Comparison of ENCODE assay signal across 8 cellular contexts in the genomic region with DNA sequence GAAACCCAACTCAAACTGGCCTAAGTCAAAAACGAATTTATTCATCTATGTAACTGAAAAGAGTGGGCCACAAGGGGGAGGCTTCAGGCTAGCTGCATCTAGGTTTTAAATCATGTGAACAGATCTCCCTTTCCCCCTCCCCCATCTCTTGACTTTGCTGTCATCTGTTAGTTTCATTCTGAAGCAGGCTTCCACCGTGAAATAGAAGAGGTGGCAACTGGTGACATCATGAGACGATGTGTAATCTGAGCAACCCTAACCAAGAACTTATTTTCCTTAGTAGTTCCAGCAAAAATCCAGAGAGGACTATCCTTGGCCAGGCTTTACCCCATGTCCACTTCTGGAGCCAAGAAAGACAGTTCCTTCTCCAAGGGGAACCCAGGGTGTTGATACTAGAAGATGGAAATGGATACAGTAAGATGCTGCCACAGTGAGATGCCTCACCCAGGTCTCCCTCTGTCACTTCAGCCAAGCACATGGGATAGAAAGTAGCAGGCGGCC. TPM values are rescaled to one million over a fixed set of nuclear protein-coding genes. Genes with fewer than 3 reads are reported as not detected.
A peak's percentile ranks its signal among the peaks of the same experiment; 100 is the strongest.
DNase-seq lines count a peak whose midpoint lies in the region; ATAC-seq lines count a peak whose summit lies in the region.

No MANE protein-coding gene starts in this region.

- H3K4me3 Mint-ChIP-seq in activated CD4-positive, alpha-beta memory T cell treated with anti-CD3 and anti-CD28 coated beads for 36 hours = no peak overlapping the region
- H3K4me3 Mint-ChIP-seq in memory B cell = no peak overlapping the region

- H3K27me3 Mint-ChIP-seq in activated CD4-positive, alpha-beta memory T cell treated with anti-CD3 and anti-CD28 coated beads for 36 hours = no peaks in the 10 kb centered on the region
- H3K27me3 Mint-ChIP-seq in memory B cell = no peaks in the 10 kb centered on the region

- DNase-seq in EL (peak; percentile 15), memory B cell (ENCODE audit: low spot score in 2 of 2) (peak in 1 of 2 donors; percentile 53), ACHN (no peak), LoVo (ENCODE audit: low spot score) (no peak), NCI-H2081 treated with DMSO at 0.1 percent for 48 hours (lab: John Stamatoyannopoulos, UW) (no peak)
- peak; percentile 75 for DNase-seq in activated CD4-positive, alpha-beta memory T cell treated with anti-CD3 and anti-CD28 coated beads for 36 hours

- no peaks in the 10 kb centered on the region for H3K9me3 Mint-ChIP-seq in activated CD4-positive, alpha-beta memory T cell treated with anti-CD3 and anti-CD28 coated beads for 36 hours
- no peaks in the 10 kb centered on the region for H3K9me3 Mint-ChIP-seq in memory B cell

- ATAC-seq in GM21515 (IDR thresholded peaks at IDR 0.05; ENCODE audit: unreplicated experiment) (peak; percentile 60), memory B cell (ENCODE audit: low read depth) (peak; percentile 96), HG02870 (IDR thresholded peaks at IDR 0.05; ENCODE audit: unreplicated experiment) (no peak)

- H3K4me1 Mint-ChIP-seq in activated CD4-positive, alpha-beta memory T cell treated with anti-CD3 and anti-CD28 coated beads for 36 hours (ENCODE audit: low read depth) = peaks cover 42% of the 10 kb centered on the region
- peaks cover 18% of the 10 kb centered on the region for H3K4me1 Mint-ChIP-seq in memory B cell

- intact Hi-C loops in activated CD4-positive, alpha-beta memory T cell treated with anti-CD3 and anti-CD28 coated beads for 36 hours (cut with micrococcal nuclease) = loop anchor here (1.0 kb wide), 5 partner anchors 10 to 79 kb away; a partner anchor contains a TSS

- CTCF ChIA-PET in activated CD4-positive, alpha-beta memory T cell treated with anti-CD3 and anti-CD28 coated beads for 36 hours (lab: Charles Lee) = interaction anchor here (1.4 to 2.4 kb wide), 4 partner anchors 10 to 60 kb away, joined by 4 to 11 read pairs (median 4); a partner anchor contains a TSS

- peak overlapping the region; percentile 84 for H3K27ac Mint-ChIP-seq in activated CD4-positive, alpha-beta memory T cell treated with anti-CD3 and anti-CD28 coated beads for 36 hours
- H3K27ac Mint-ChIP-seq in memory B cell = peak overlapping the region; percentile 79

- in situ Hi-C loops in ACHN (cut with HindIII; ENCODE audit: low pct_ligation_motif_present, low pct_unique_long_range_greater_than_20kb, low sequenced_read_pairs) = no loop called here

- POLR2A ChIA-PET in activated CD4-positive, alpha-beta memory T cell treated with anti-CD3 and anti-CD28 coated beads for 36 hours (lab: Charles Lee) = interaction anchor here (1.0 kb wide), 1 partner anchor 39 kb away, joined by 3 read pairs; a partner anchor contains a TSS

- peaks cover 41% of the 10 kb centered on the region for H3K36me3 Mint-ChIP-seq in activated CD4-positive, alpha-beta memory T cell treated with anti-CD3 and anti-CD28 coated beads for 36 hours
- peaks cover 32% of the 10 kb centered on the region for H3K36me3 Mint-ChIP-seq in memory B cell

RNA-seq across cellular contexts. Expression of a gene that starts 9.4 kb away (rescaled TPM):
- 10 to 100 TPM; 49.4 to 51.3 TPM for total RNA-seq in activated CD4-positive, alpha-beta memory T cell treated with anti-CD3 and anti-CD28 coated beads for 36 hours

RNA-seq across cellular contexts. Expression of a gene that starts 15.7 kb away (rescaled TPM):
- 100 to 1,000 TPM; 393 to 415 TPM for total RNA-seq in activated CD4-positive, alpha-beta memory T cell treated with anti-CD3 and anti-CD28 coated beads for 36 hours

RNA-seq across cellular contexts. Expression of a gene that starts 30.9 kb away (rescaled TPM):
- total RNA-seq in activated CD4-positive, alpha-beta memory T cell treated with anti-CD3 and anti-CD28 coated beads for 36 hours = 1 to 10 TPM; 6.4 to 6.5 TPM

RNA-seq across cellular contexts. Expression of a gene that starts 39.3 kb away (rescaled TPM):
- total RNA-seq in activated CD4-positive, alpha-beta memory T cell treated with anti-CD3 and anti-CD28 coated beads for 36 hours = 10 to 100 TPM; 41.6 to 43.8 TPM

RNA-seq across cellular contexts. Expression of a gene that starts 39.6 kb away (rescaled TPM):
- 10 to 100 TPM; 22.2 to 26.9 TPM for total RNA-seq in activated CD4-positive, alpha-beta memory T cell treated with anti-CD3 and anti-CD28 coated beads for 36 hours

Comparison
In these comparisons a context has a peak if more than half of its experiments do, and no peak if none do; other contexts are left out.
1. DNase-seq: peak in EL (single experiment) and activated CD4-positive, alpha-beta memory T cell treated with anti-CD3 and anti-CD28 coated beads for 36 hours (single experiment); none in ACHN (single experiment), LoVo (single experiment) and NCI-H2081 treated with DMSO at 0.1 percent for 48 hours (single experiment).